1 cellular context compared by ENCODE assay signal in genomic region chr14:22556021-22556989, GRCh38.
TF ChIP-seq lines count a peak whose summit lies in the region.

No MANE protein-coding gene starts in this region.

TF ChIP-seq in GM12878, 131 proteins besides CTCF, POLR2A, EP300 and RAD21 (continued from another document and continues in another):
- TF ChIP-seq, protein P1, sequence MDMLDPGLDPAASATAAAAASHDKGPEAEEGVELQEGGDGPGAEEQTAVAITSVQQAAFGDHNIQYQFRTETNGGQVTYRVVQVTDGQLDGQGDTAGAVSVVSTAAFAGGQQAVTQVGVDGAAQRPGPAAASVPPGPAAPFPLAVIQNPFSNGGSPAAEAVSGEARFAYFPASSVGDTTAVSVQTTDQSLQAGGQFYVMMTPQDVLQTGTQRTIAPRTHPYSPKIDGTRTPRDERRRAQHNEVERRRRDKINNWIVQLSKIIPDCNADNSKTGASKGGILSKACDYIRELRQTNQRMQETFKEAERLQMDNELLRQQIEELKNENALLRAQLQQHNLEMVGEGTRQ (IDR thresholded peaks at IDR 0.05; ENCODE audit: borderline replicate concordance, low read depth, low read length), result peak; percentile 71
- TF ChIP-seq CREM (IDR thresholded peaks at IDR 0.05; ENCODE audit: low read depth) (peak; percentile 99), ZNF384 (IDR thresholded peaks at IDR 0.05; ENCODE audit: borderline replicate concordance, low read depth, low read length) (peak; percentile 43; the same call in 1 of the 2 replicates), NR2C2 (IDR thresholded peaks at IDR 0.05; ENCODE audit: borderline replicate concordance, control insufficient read depth, insufficient read length, low read depth) (no peak), BRCA1 (IDR thresholded peaks at IDR 0.05; ENCODE audit: low read depth, low read length) (no peak), MTA2 (IDR thresholded peaks at IDR 0.05; ENCODE audit: low read depth) (peak; percentile 99), NFXL1 (IDR thresholded peaks at IDR 0.05; ENCODE audit: borderline replicate concordance) (no peak; the same call in 1 of the 2 replicates), SP1 (IDR thresholded peaks at IDR 0.05; ENCODE audit: low read depth, low read length) (peak; percentile 94), EGR1 (IDR thresholded peaks at IDR 0.05; ENCODE audit: borderline replicate concordance in 1 of 2, low read depth in 2 of 2, low read length in 2 of 2) (peak in 1 of 2 experiments; percentile 65; a peak in 1 of 3 replicates), ETV6 (conservative IDR thresholded peaks at IDR 0.05 in 1 of 2, IDR thresholded peaks at IDR 0.05 in 1 of 2; ENCODE audit: borderline replicate concordance in 1 of 2, low read depth in 1 of 2) (peak in 1 of 2 experiments; percentile 98; a peak in 2 of 4 replicates), NR2C1 (IDR thresholded peaks at IDR 0.05) (peak; percentile 54; the same call in 1 of the 2 replicates), CREB1 (IDR thresholded peaks at IDR 0.05; ENCODE audit: low read depth) (no peak), BCL11A (IDR thresholded peaks at IDR 0.05; ENCODE audit: low read depth, low read length) (peak; percentile 99), CBX3 (IDR thresholded peaks at IDR 0.05; ENCODE audit: borderline replicate concordance, low read depth) (no peak), ZNF207 (IDR thresholded peaks at IDR 0.05; ENCODE audit: borderline replicate concordance) (peak; percentile 60; the same call in 1 of the 2 replicates), IRF5 (IDR thresholded peaks at IDR 0.05; ENCODE audit: borderline replicate concordance) (0 out of 2 replicates have a peak, but pooled peaks have one; percentile 31), SMAD1 (IDR thresholded peaks at IDR 0.05; ENCODE audit: low read depth, partially characterized antibody) (peak; percentile 86), NR2F1 (conservative IDR thresholded peaks at IDR 0.05) (peak; percentile 100), POLR2AphosphoS5 (IDR thresholded peaks at IDR 0.05; ENCODE audit: low read length) (peak; percentile 73), CBFB (IDR thresholded peaks at IDR 0.05; ENCODE audit: low read depth) (peak; percentile 100), YBX1 (IDR thresholded peaks at IDR 0.05) (no peak), TCF3 (IDR thresholded peaks at IDR 0.05; ENCODE audit: borderline replicate concordance, insufficient read depth, low read depth, low read length) (peak; percentile 100), ZNF217 (IDR thresholded peaks at IDR 0.05) (peak; percentile 83), REST (IDR thresholded peaks at IDR 0.05; ENCODE audit: low read depth, low read length) (peak; percentile 10; the same call in 1 of the 2 replicates), RCOR1 (conservative IDR thresholded peaks at IDR 0.05; ENCODE audit: low read depth, low read length) (0 out of 2 replicates have a peak, but pooled peaks have one; percentile 29)
- TF ChIP-seq, protein P2, sequence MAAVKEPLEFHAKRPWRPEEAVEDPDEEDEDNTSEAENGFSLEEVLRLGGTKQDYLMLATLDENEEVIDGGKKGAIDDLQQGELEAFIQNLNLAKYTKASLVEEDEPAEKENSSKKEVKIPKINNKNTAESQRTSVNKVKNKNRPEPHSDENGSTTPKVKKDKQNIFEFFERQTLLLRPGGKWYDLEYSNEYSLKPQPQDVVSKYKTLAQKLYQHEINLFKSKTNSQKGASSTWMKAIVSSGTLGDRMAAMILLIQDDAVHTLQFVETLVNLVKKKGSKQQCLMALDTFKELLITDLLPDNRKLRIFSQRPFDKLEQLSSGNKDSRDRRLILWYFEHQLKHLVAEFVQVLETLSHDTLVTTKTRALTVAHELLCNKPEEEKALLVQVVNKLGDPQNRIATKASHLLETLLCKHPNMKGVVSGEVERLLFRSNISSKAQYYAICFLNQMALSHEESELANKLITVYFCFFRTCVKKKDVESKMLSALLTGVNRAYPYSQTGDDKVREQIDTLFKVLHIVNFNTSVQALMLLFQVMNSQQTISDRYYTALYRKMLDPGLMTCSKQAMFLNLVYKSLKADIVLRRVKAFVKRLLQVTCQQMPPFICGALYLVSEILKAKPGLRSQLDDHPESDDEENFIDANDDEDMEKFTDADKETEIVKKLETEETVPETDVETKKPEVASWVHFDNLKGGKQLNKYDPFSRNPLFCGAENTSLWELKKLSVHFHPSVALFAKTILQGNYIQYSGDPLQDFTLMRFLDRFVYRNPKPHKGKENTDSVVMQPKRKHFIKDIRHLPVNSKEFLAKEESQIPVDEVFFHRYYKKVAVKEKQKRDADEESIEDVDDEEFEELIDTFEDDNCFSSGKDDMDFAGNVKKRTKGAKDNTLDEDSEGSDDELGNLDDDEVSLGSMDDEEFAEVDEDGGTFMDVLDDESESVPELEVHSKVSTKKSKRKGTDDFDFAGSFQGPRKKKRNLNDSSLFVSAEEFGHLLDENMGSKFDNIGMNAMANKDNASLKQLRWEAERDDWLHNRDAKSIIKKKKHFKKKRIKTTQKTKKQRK (IDR thresholded peaks at IDR 0.05; ENCODE audit: low read depth, low read length), result no peak
- TF ChIP-seq, protein P3, sequence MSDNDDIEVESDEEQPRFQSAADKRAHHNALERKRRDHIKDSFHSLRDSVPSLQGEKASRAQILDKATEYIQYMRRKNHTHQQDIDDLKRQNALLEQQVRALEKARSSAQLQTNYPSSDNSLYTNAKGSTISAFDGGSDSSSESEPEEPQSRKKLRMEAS (IDR thresholded peaks at IDR 0.05; ENCODE audit: low read depth, low read length), result peak; percentile 98
- TF ChIP-seq, protein P4, sequence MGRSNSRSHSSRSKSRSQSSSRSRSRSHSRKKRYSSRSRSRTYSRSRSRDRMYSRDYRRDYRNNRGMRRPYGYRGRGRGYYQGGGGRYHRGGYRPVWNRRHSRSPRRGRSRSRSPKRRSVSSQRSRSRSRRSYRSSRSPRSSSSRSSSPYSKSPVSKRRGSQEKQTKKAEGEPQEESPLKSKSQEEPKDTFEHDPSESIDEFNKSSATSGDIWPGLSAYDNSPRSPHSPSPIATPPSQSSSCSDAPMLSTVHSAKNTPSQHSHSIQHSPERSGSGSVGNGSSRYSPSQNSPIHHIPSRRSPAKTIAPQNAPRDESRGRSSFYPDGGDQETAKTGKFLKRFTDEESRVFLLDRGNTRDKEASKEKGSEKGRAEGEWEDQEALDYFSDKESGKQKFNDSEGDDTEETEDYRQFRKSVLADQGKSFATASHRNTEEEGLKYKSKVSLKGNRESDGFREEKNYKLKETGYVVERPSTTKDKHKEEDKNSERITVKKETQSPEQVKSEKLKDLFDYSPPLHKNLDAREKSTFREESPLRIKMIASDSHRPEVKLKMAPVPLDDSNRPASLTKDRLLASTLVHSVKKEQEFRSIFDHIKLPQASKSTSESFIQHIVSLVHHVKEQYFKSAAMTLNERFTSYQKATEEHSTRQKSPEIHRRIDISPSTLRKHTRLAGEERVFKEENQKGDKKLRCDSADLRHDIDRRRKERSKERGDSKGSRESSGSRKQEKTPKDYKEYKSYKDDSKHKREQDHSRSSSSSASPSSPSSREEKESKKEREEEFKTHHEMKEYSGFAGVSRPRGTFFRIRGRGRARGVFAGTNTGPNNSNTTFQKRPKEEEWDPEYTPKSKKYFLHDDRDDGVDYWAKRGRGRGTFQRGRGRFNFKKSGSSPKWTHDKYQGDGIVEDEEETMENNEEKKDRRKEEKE (IDR thresholded peaks at IDR 0.05), result no peak
- TF ChIP-seq, protein P5, sequence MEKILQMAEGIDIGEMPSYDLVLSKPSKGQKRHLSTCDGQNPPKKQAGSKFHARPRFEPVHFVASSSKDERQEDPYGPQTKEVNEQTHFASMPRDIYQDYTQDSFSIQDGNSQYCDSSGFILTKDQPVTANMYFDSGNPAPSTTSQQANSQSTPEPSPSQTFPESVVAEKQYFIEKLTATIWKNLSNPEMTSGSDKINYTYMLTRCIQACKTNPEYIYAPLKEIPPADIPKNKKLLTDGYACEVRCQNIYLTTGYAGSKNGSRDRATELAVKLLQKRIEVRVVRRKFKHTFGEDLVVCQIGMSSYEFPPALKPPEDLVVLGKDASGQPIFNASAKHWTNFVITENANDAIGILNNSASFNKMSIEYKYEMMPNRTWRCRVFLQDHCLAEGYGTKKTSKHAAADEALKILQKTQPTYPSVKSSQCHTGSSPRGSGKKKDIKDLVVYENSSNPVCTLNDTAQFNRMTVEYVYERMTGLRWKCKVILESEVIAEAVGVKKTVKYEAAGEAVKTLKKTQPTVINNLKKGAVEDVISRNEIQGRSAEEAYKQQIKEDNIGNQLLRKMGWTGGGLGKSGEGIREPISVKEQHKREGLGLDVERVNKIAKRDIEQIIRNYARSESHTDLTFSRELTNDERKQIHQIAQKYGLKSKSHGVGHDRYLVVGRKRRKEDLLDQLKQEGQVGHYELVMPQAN (conservative IDR thresholded peaks at IDR 0.05), result peak; percentile 24
- TF ChIP-seq, protein P6, sequence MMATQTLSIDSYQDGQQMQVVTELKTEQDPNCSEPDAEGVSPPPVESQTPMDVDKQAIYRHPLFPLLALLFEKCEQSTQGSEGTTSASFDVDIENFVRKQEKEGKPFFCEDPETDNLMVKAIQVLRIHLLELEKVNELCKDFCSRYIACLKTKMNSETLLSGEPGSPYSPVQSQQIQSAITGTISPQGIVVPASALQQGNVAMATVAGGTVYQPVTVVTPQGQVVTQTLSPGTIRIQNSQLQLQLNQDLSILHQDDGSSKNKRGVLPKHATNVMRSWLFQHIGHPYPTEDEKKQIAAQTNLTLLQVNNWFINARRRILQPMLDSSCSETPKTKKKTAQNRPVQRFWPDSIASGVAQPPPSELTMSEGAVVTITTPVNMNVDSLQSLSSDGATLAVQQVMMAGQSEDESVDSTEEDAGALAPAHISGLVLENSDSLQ (IDR thresholded peaks at IDR 0.05), result peak; percentile 28; the same call in 1 of the 2 replicates
- TF ChIP-seq, protein P7, sequence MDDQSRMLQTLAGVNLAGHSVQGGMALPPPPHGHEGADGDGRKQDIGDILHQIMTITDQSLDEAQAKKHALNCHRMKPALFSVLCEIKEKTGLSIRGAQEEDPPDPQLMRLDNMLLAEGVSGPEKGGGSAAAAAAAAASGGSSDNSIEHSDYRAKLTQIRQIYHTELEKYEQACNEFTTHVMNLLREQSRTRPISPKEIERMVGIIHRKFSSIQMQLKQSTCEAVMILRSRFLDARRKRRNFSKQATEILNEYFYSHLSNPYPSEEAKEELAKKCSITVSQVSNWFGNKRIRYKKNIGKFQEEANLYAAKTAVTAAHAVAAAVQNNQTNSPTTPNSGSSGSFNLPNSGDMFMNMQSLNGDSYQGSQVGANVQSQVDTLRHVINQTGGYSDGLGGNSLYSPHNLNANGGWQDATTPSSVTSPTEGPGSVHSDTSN (IDR thresholded peaks at IDR 0.05; ENCODE audit: insufficient replicate concordance, low read depth, low read length), result no peak
- TF ChIP-seq, protein P8, sequence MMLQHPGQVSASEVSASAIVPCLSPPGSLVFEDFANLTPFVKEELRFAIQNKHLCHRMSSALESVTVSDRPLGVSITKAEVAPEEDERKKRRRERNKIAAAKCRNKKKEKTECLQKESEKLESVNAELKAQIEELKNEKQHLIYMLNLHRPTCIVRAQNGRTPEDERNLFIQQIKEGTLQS (IDR thresholded peaks at IDR 0.05; ENCODE audit: borderline replicate concordance, extremely low read depth, low read depth, low read length), result peak; percentile 51; the same call in 1 of the 2 replicates
- TF ChIP-seq, protein P9, sequence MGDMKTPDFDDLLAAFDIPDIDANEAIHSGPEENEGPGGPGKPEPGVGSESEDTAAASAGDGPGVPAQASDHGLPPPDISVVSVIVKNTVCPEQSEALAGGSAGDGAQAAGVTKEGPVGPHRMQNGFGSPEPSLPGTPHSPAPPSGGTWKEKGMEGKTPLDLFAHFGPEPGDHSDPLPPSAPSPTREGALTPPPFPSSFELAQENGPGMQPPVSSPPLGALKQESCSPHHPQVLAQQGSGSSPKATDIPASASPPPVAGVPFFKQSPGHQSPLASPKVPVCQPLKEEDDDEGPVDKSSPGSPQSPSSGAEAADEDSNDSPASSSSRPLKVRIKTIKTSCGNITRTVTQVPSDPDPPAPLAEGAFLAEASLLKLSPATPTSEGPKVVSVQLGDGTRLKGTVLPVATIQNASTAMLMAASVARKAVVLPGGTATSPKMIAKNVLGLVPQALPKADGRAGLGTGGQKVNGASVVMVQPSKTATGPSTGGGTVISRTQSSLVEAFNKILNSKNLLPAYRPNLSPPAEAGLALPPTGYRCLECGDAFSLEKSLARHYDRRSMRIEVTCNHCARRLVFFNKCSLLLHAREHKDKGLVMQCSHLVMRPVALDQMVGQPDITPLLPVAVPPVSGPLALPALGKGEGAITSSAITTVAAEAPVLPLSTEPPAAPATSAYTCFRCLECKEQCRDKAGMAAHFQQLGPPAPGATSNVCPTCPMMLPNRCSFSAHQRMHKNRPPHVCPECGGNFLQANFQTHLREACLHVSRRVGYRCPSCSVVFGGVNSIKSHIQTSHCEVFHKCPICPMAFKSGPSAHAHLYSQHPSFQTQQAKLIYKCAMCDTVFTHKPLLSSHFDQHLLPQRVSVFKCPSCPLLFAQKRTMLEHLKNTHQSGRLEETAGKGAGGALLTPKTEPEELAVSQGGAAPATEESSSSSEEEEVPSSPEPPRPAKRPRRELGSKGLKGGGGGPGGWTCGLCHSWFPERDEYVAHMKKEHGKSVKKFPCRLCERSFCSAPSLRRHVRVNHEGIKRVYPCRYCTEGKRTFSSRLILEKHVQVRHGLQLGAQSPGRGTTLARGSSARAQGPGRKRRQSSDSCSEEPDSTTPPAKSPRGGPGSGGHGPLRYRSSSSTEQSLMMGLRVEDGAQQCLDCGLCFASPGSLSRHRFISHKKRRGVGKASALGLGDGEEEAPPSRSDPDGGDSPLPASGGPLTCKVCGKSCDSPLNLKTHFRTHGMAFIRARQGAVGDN (IDR thresholded peaks at IDR 0.05), result peak; percentile 99
